ENCODE assay signal across 13 cellular contexts in genomic region chr14:71473843-71474242, GRCh38.
DNase-seq lines count a peak whose midpoint lies in the region; ATAC-seq and TF ChIP-seq lines count a peak whose summit lies in the region.
"Had no signal": no experiment of that assay in that cellular context is flagged by ENCODE, and none has a peak within 500 bp of the region (broad histone marks: within the 10 kb centered on the region; RNA-seq: fewer than 3 reads in every experiment).

No MANE protein-coding gene starts in this region.

- H3K9me3 Mint-ChIP-seq in stimulated activated naive CD8-positive, alpha-beta T cell treated with anti-CD3 and anti-CD28 coated beads, Interleukin-15, Interleukin-2, amounts not matched to agents 100 ng/mL and 50 ng/mL, for 24 hours: no peaks in the 10 kb centered on the region
- H3K9me3 Mint-ChIP-seq in brain: no peaks in the 10 kb centered on the region
- H3K9me3 Mint-ChIP-seq: CD14-positive monocyte had no signal

- peak overlapping the region; percentile 50 for H3K27ac Mint-ChIP-seq in stimulated activated naive CD8-positive, alpha-beta T cell treated with anti-CD3 and anti-CD28 coated beads, Interleukin-15, Interleukin-2, amounts not matched to agents 100 ng/mL and 50 ng/mL, for 24 hours
- peak overlapping the region in 3 of 5 experiments; percentile 3 to 81 (median 74) for H3K27ac Mint-ChIP-seq in brain

- ATAC-seq in stimulated activated naive CD8-positive, alpha-beta T cell treated with anti-CD3 and anti-CD28 coated beads, Interleukin-15, Interleukin-2, amounts not matched to agents 100 U/mL and 50 U/mL, for 24 hours: no peak
- no peak for ATAC-seq in HG03175 (IDR thresholded peaks at IDR 0.05; ENCODE audit: unreplicated experiment)
- ATAC-seq: K562, Right ventricle myocardium inferior had no signal

- H3K4me3 Mint-ChIP-seq in stimulated activated naive CD8-positive, alpha-beta T cell treated with anti-CD3 and anti-CD28 coated beads, Interleukin-15, Interleukin-2, amounts not matched to agents 100 ng/mL and 50 ng/mL, for 24 hours: no peak overlapping the region
- peak overlapping the region in 1 of 5 experiments; percentile 46 for H3K4me3 Mint-ChIP-seq in brain
- H3K4me3 Mint-ChIP-seq: CD14-positive monocyte had no signal

- DNase-seq in stimulated activated naive CD8-positive, alpha-beta T cell treated with anti-CD3 and anti-CD28 coated beads, Interleukin-15, Interleukin-2, amounts not matched to agents 100 U/mL and 50 U/mL, for 24 hours: no peak
- peak; percentile 51 for DNase-seq in NCI-H345 (lab: John Stamatoyannopoulos, UW)
- DNase-seq in GM19238 (ENCODE audit: insufficient read length, low spot score): no peak
- no peak for DNase-seq in NOMO-1 treated with DMSO at 0.1 percent for 48 hours (lab: John Stamatoyannopoulos, UW; ENCODE audit: unreplicated experiment)
- DNase-seq: ACHN, AML-193, EL had no signal

- peaks cover 73% of the 10 kb centered on the region for H3K4me1 Mint-ChIP-seq in stimulated activated naive CD8-positive, alpha-beta T cell treated with anti-CD3 and anti-CD28 coated beads, Interleukin-15, Interleukin-2, amounts not matched to agents 100 ng/mL and 50 ng/mL, for 24 hours (ENCODE audit: low read depth)
- peaks cover 31% of the 10 kb centered on the region for H3K4me1 Mint-ChIP-seq in brain

- H3K36me3 Mint-ChIP-seq in stimulated activated naive CD8-positive, alpha-beta T cell treated with anti-CD3 and anti-CD28 coated beads, Interleukin-15, Interleukin-2, amounts not matched to agents 100 ng/mL and 50 ng/mL, for 24 hours (ENCODE audit: low read depth): peaks cover 23% of the 10 kb centered on the region
- no peaks in the 10 kb centered on the region for H3K36me3 Mint-ChIP-seq in brain

- no peak for TF ChIP-seq CTCF in brain (conservative IDR thresholded peaks at IDR 0.05)

- no peaks in the 10 kb centered on the region for H3K27me3 Mint-ChIP-seq in stimulated activated naive CD8-positive, alpha-beta T cell treated with anti-CD3 and anti-CD28 coated beads, Interleukin-15, Interleukin-2, amounts not matched to agents 100 ng/mL and 50 ng/mL, for 24 hours
- no peaks in the 10 kb centered on the region for H3K27me3 Mint-ChIP-seq in brain
